Comparison of ENCODE assay signal across 2 cellular contexts in the genomic region with DNA sequence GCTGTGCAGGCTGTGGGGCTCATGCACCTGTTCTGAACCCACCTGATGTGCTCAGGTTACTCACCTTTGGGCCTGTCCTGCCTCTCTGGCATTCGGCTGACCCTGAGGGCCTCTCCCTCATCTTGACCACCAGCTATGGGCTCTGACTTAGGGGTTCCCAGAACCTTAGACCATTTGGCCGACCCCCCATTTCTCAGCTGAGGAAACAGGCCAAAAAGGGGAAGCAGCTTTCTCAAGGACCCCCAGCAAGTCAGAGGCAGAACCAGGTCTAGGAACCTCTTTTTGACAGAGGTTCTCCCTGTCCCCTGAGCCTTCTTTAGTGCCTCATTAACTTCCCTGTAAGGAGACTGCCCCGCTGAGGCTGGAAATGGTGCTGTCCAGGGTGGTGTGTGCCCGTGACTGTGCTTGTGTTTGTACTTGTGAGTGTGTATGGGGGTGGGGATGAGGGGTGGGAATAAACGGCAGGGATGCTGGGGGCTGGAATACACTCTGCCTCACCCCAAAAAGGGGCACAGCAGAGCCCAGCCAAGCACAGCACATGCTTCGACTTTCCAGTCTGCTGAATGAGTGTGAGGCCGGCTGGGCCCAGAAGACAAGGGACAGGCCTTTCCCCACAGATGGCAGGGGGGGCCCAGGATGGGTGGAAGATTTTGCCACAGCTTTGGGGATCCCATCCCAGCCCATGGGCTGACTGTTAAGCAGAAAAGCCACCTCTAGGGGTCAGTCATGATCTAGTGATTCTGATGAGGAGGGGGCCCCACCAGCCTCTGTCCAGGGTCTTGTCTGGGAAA. TPM values are rescaled to one million over a fixed set of nuclear protein-coding genes. Genes with fewer than 3 reads are reported as not detected.
"Had no signal": no experiment of that assay in that cellular context is flagged by ENCODE, and none has a peak within 500 bp of the region (broad histone marks: within the 10 kb centered on the region; RNA-seq: fewer than 3 reads in every experiment).

No MANE protein-coding gene starts in this region.

RNA-seq across cellular contexts. Expression of gene GOLGA8Q, which starts 28.2 kb away (rescaled TPM):
- total RNA-seq: HT-29, PC-9 had no signal
